1 cellular context compared by ENCODE assay signal in genomic region chr22:37968452-37969251, GRCh38.
TF ChIP-seq lines count a peak whose summit lies in the region.

No MANE protein-coding gene starts in this region.

TF ChIP-seq in HepG2, 621 proteins besides CTCF, POLR2A, EP300 and RAD21 (continued from another document and continues in another):
- TF ChIP-seq LCORL (IDR thresholded peaks at IDR 0.05) (peak; percentile 53; the same call in 1 of the 2 replicates), LCORL (CRISPR knock-in tag; IDR thresholded peaks at IDR 0.05) (peak; percentile 57; the same call in 1 of the 2 replicates), GABPB1 (CRISPR knock-in tag; IDR thresholded peaks at IDR 0.05) (no peak), POLR2G (IDR thresholded peaks at IDR 0.05; ENCODE audit: low read depth, low read length) (peak; percentile 48; the same call in 1 of the 2 replicates), SIX1 (CRISPR knock-in tag; IDR thresholded peaks at IDR 0.05; ENCODE audit: borderline replicate concordance) (peak; percentile 26; the same call in 1 of the 2 replicates), HDAC2 (CRISPR knock-in tag; IDR thresholded peaks at IDR 0.05) (peak; percentile 58; the same call in 1 of the 2 replicates), POLR2AphosphoS5 (IDR thresholded peaks at IDR 0.05; ENCODE audit: low read depth, low read length) (peak; percentile 12; the same call in 1 of the 2 replicates), ARID5B (CRISPR knock-in tag; IDR thresholded peaks at IDR 0.05) (peak; percentile 49; the same call in 1 of the 2 replicates), THRA (CRISPR knock-in tag; IDR thresholded peaks at IDR 0.05; ENCODE audit: borderline replicate concordance) (peak; percentile 38; the same call in 1 of the 2 replicates), ZNF33A (CRISPR knock-in tag; IDR thresholded peaks at IDR 0.05; ENCODE audit: borderline replicate concordance) (no peak), TBX2 (CRISPR knock-in tag; IDR thresholded peaks at IDR 0.05; ENCODE audit: borderline replicate concordance) (peak; percentile 96; the same call in 1 of the 2 replicates), ZSCAN20 (CRISPR knock-in tag; IDR thresholded peaks at IDR 0.05; ENCODE audit: borderline replicate concordance) (no peak), SOX6 (IDR thresholded peaks at IDR 0.05) (no peak), SOX6 (CRISPR knock-in tag; IDR thresholded peaks at IDR 0.05) (peak; percentile 65), ZFP82 (CRISPR knock-in tag; IDR thresholded peaks at IDR 0.05; ENCODE audit: borderline replicate concordance) (no peak), HNRNPL (IDR thresholded peaks at IDR 0.05; ENCODE audit: low read depth, low read length) (peak; percentile 68; the same call in 1 of the 2 replicates), ZNF614 (CRISPR knock-in tag; IDR thresholded peaks at IDR 0.05; ENCODE audit: borderline replicate concordance) (peak; percentile 22; the same call in 1 of the 2 replicates), PATZ1 (CRISPR knock-in tag; IDR thresholded peaks at IDR 0.05) (peak; percentile 91), TCF7 (IDR thresholded peaks at IDR 0.05; ENCODE audit: low read depth) (peak; percentile 75), HNRNPK (IDR thresholded peaks at IDR 0.05; ENCODE audit: low read depth, low read length, poor library complexity, severe bottlenecking) (peak; percentile 17), ZMYM3 (CRISPR knock-in tag; IDR thresholded peaks at IDR 0.05) (0 out of 2 replicates have a peak, but pooled peaks have one; percentile 28), FOXP4 (CRISPR knock-in tag; IDR thresholded peaks at IDR 0.05) (peak; percentile 23; the same call in 1 of the 2 replicates), ZNF788 (CRISPR knock-in tag; IDR thresholded peaks at IDR 0.05; ENCODE audit: borderline replicate concordance) (peak; percentile 50; the same call in 1 of the 2 replicates), ZFX (CRISPR knock-in tag; IDR thresholded peaks at IDR 0.05; ENCODE audit: low read depth) (peak; percentile 82), PPARG (CRISPR knock-in tag; conservative IDR thresholded peaks at IDR 0.05) (0 out of 2 replicates have a peak, but pooled peaks have one; percentile 26), ERF (CRISPR knock-in tag; IDR thresholded peaks at IDR 0.05) (no peak), HDAC1 (CRISPR knock-in tag; IDR thresholded peaks at IDR 0.05) (peak; percentile 21; the same call in 1 of the 2 replicates), RBM22 (optimal IDR thresholded peaks at IDR 0.05; ENCODE audit: low read length) (peak; percentile 23), PHF21A (CRISPR knock-in tag; IDR thresholded peaks at IDR 0.05) (peak; percentile 79; the same call in 1 of the 2 replicates), TFAP4 (IDR thresholded peaks at IDR 0.05; ENCODE audit: borderline replicate concordance, low read depth) (0 out of 2 replicates have a peak, but pooled peaks have one; percentile 21), NONO (IDR thresholded peaks at IDR 0.05) (no peak), NONO (CRISPR knock-in tag; conservative IDR thresholded peaks at IDR 0.05) (peak; percentile 67; the same call in 1 of the 2 replicates), ZBTB46 (CRISPR knock-in tag; IDR thresholded peaks at IDR 0.05; ENCODE audit: borderline replicate concordance) (0 out of 2 replicates have a peak, but pooled peaks have one; percentile 59), ARID3A (IDR thresholded peaks at IDR 0.05; ENCODE audit: low read depth, low read length) (peak; percentile 44; the same call in 1 of the 2 replicates), NCOR1 (IDR thresholded peaks at IDR 0.05; ENCODE audit: borderline replicate concordance, low read length) (peak; percentile 83; the same call in 1 of the 2 replicates), KDM5B (CRISPR knock-in tag; IDR thresholded peaks at IDR 0.05; ENCODE audit: borderline replicate concordance) (0 out of 2 replicates have a peak, but pooled peaks have one; percentile 34), SALL1 (CRISPR knock-in tag; IDR thresholded peaks at IDR 0.05) (peak; percentile 36), UBTF (CRISPR knock-in tag; IDR thresholded peaks at IDR 0.05) (peak; percentile 7; the same call in 1 of the 2 replicates), ZNF605 (CRISPR knock-in tag; IDR thresholded peaks at IDR 0.05) (no peak), DBP (CRISPR knock-in tag; IDR thresholded peaks at IDR 0.05; ENCODE audit: not compliant biosample characterization) (no peak), CHD2 (IDR thresholded peaks at IDR 0.05; ENCODE audit: low read depth, low read length) (no peak), HNF4G (IDR thresholded peaks at IDR 0.05; ENCODE audit: borderline replicate concordance, low read depth, low read length) (peak; percentile 85), HNF4G (CRISPR knock-in tag; IDR thresholded peaks at IDR 0.05; ENCODE audit: borderline replicate concordance, low read depth) (no peak), DPF2 (CRISPR knock-in tag; IDR thresholded peaks at IDR 0.05; ENCODE audit: borderline replicate concordance, low read depth) (peak; percentile 49; the same call in 1 of the 2 replicates), ZNF740 (CRISPR knock-in tag; IDR thresholded peaks at IDR 0.05) (peak; percentile 69), SP5 (CRISPR knock-in tag; IDR thresholded peaks at IDR 0.05; ENCODE audit: borderline replicate concordance, low read depth) (peak; percentile 28; the same call in 1 of the 2 replicates)
